ENCODE assay signal across 8 cellular contexts in the genomic region with DNA sequence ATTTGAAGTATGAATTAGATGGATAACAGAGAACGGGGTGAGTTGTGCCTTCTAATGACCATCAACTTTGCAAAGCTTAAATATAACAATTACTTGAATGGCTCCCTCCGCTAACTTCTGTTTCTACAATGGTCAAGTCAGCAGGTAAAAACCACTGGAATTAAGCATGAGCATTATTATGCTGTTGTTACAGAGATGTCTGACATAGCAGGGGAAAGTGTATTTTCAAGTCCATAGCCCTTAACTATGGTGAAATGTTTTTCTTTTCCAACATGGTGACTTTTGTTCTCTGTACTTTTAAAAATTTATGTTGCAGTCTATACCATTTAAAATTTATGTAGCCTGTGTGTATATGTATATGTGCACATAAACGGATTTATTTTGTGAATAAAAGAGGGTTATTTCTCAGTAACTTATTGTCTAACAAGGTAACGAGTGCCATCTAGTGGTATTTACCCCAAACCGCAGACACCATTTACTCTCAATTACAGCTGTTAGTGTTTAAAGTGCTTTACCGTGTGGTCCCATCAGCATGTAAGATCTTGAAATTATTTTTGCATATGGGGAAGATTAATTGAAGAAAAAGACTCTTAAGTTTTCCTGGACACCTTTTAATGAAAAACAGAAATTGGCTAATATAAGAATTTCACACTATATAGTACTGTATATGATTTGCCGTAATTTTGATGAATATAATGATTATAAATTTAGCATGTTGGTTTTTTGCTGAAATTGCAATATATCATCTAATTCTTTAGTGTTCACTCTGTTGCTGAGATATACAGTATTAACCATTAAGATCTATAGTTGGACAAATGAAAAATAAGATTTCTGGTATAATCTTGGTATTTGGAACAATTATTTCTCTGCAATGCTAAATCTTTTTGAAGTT.
A peak's percentile ranks its signal among the peaks of the same experiment; 100 is the strongest.
DNase-seq lines count a peak whose midpoint lies in the region; ATAC-seq and TF ChIP-seq lines count a peak whose summit lies in the region.

No MANE protein-coding gene starts in this region.

- no peak overlapping the region for H3K27ac ChIP-seq in CD4-positive, CD25-positive, alpha-beta regulatory T cell (ENCODE audit: insufficient read depth, low read length, poor library complexity, severe bottlenecking)
- H3K27ac ChIP-seq in neutrophil = no peak overlapping the region

- no peak overlapping the region for H3K4me3 ChIP-seq in CD4-positive, CD25-positive, alpha-beta regulatory T cell (ENCODE audit: low read depth, low read length)
- H3K4me3 ChIP-seq in neutrophil (ENCODE audit: low read depth in 1 of 2, low read length in 1 of 2) = no peak overlapping the region

- peaks cover 0 to 5% (median 3%) of the 10 kb centered on the region in 4 donors for H3K4me1 Mint-ChIP-seq in CD4-positive, CD25-positive, alpha-beta regulatory T cell

- no peak overlapping the region for H3K4me3 Mint-ChIP-seq in CD4-positive, CD25-positive, alpha-beta regulatory T cell

- H3K9me3 Mint-ChIP-seq in CD4-positive, CD25-positive, alpha-beta regulatory T cell = peaks cover 0 to 1% (median 0%) of the 10 kb centered on the region in 7 donors

- peak in 2 of 3 donors; percentile 43 to 62 for DNase-seq in CD4-positive, CD25-positive, alpha-beta regulatory T cell
- peak; percentile 59 for DNase-seq in SK-N-DZ (ENCODE audit: low spot score)
- DNase-seq in dermis blood vessel endothelial cell = peak; percentile 68
- DNase-seq in T1000 (lab: John Stamatoyannopoulos, UW) = no peak

- no peaks in the 10 kb centered on the region for H3K9me3 ChIP-seq in CD4-positive, CD25-positive, alpha-beta regulatory T cell (ENCODE audit: control insufficient read depth in 2 of 2, low read length in 2 of 2)
- no peaks in the 10 kb centered on the region for H3K9me3 ChIP-seq in neutrophil

- no peaks in the 10 kb centered on the region for H3K27me3 ChIP-seq in CD4-positive, CD25-positive, alpha-beta regulatory T cell (ENCODE audit: control insufficient read depth, insufficient read depth, low read length)
- no peaks in the 10 kb centered on the region for H3K27me3 ChIP-seq in neutrophil

- peak; percentile 59 for TF ChIP-seq CTCF in neutrophil (IDR thresholded peaks at IDR 0.05)

- H3K36me3 ChIP-seq in CD4-positive, CD25-positive, alpha-beta regulatory T cell (ENCODE audit: control insufficient read depth, insufficient read depth, low read length) = peaks cover 1% of the 10 kb centered on the region
- H3K36me3 ChIP-seq in neutrophil = peaks cover 4% of the 10 kb centered on the region

- ATAC-seq in CD4-positive, CD25-positive, alpha-beta regulatory T cell (ENCODE audit: low read depth in 2 of 2) = peak in 1 of 2 donors; percentile 39
- ATAC-seq in GM18519 (IDR thresholded peaks at IDR 0.05; ENCODE audit: low FRiP score, unreplicated experiment) = peak; percentile 80
- ATAC-seq in HG03439 (IDR thresholded peaks at IDR 0.05; ENCODE audit: unreplicated experiment) = peak; percentile 63
- ATAC-seq in GM21737 (IDR thresholded peaks at IDR 0.05; ENCODE audit: unreplicated experiment) = no peak

- no peaks in the 10 kb centered on the region for H3K27me3 Mint-ChIP-seq in CD4-positive, CD25-positive, alpha-beta regulatory T cell

- H3K36me3 Mint-ChIP-seq in CD4-positive, CD25-positive, alpha-beta regulatory T cell = peaks cover 5% of the 10 kb centered on the region

- H3K27ac Mint-ChIP-seq in CD4-positive, CD25-positive, alpha-beta regulatory T cell = no peak overlapping the region

- H3K4me1 ChIP-seq in CD4-positive, CD25-positive, alpha-beta regulatory T cell (ENCODE audit: control insufficient read depth, insufficient read depth, low read length, poor library complexity, severe bottlenecking) = no peaks in the 10 kb centered on the region
- no peaks in the 10 kb centered on the region for H3K4me1 ChIP-seq in neutrophil (ENCODE audit: control insufficient read depth in 1 of 2, insufficient read depth in 1 of 2, low read depth in 1 of 2, low read length in 1 of 2)
